ENCODE assay signal across 13 cellular contexts in genomic region chr20:43584448-43585138, GRCh38. TPM values are rescaled to one million over a fixed set of nuclear protein-coding genes. Genes with fewer than 3 reads are reported as not detected.
DNase-seq lines count a peak whose midpoint lies in the region; ATAC-seq and TF ChIP-seq lines count a peak whose summit lies in the region.
"Had no signal": no experiment of that assay in that cellular context is flagged by ENCODE, and none has a peak within 500 bp of the region (broad histone marks: within the 10 kb centered on the region; RNA-seq: fewer than 3 reads in every experiment).

No MANE protein-coding gene starts in this region.

- TF ChIP-seq CTCF in HL-60 (IDR thresholded peaks at IDR 0.05; ENCODE audit: insufficient read depth, low read length) (no peak), cardiac fibroblast (IDR thresholded peaks at IDR 0.05; ENCODE audit: low read depth, low read length) (no peak), left lung (IDR thresholded peaks at IDR 0.05) (no peak)

- H3K36me3 ChIP-seq in left lung = no peaks in the 10 kb centered on the region
- H3K36me3 ChIP-seq: suprapubic skin had no signal

- H3K27me3 ChIP-seq in HL-60 (ENCODE audit: insufficient read depth, poor library complexity, severe bottlenecking) (no peaks in the 10 kb centered on the region), left lung (no peaks in the 10 kb centered on the region)
- H3K27me3 ChIP-seq: suprapubic skin had no signal

- H3K4me1 ChIP-seq in left lung = peaks cover 4 to 12% of the 10 kb centered on the region in 2 donors
- H3K4me1 ChIP-seq: psoas muscle, suprapubic skin had no signal

- intact Hi-C loops in left lung (cut with DNase I) = no loop called here

- H3K9me3 ChIP-seq in left lung = no peaks in the 10 kb centered on the region
- H3K9me3 ChIP-seq: psoas muscle, suprapubic skin had no signal

- DNase-seq in ACHN (peak; percentile 93), HL-60 (ENCODE audit: low read depth in 1 of 2, low spot score in 1 of 2) (no peak), cardiac fibroblast (ENCODE audit: low read depth in 2 of 2) (peak; percentile 67 to 81), left lung (no peak), NCI-H524 (lab: John Stamatoyannopoulos, UW) (no peak), NK-92 (lab: John Stamatoyannopoulos, UW; ENCODE audit: unreplicated experiment) (no peak)

- peak overlapping the region; percentile 85 for H3K27ac ChIP-seq in HL-60 (replicated peaks)
- H3K27ac ChIP-seq in left lung = peak overlapping the region in 1 of 2 donors; percentile 23
- H3K27ac ChIP-seq: psoas muscle, suprapubic skin had no signal

- in situ Hi-C loops in ACHN (cut with HindIII; ENCODE audit: low pct_ligation_motif_present, low pct_unique_long_range_greater_than_20kb, low sequenced_read_pairs) = no loop called here

- peak; percentile 84 for ATAC-seq in left lung
- no peak for ATAC-seq in HG03439 (IDR thresholded peaks at IDR 0.05; ENCODE audit: unreplicated experiment)
- ATAC-seq in HG03342 (IDR thresholded peaks at IDR 0.05; ENCODE audit: unreplicated experiment) = no peak
- ATAC-seq: activated T-helper 17 cell treated with anti-CD3 and anti-CD28 coated beads, Interleukin-2, amount 50 U/mL, for 72 hours; HCT116 had no signal

- H3K4me3 ChIP-seq in HL-60 (replicated peaks; ENCODE audit: insufficient read depth, low read length) (no peak overlapping the region), cardiac fibroblast (replicated peaks in 1 of 2; ENCODE audit: low read depth in 2 of 2, low read length in 2 of 2) (no peak overlapping the region), left lung (no peak overlapping the region)
- H3K4me3 ChIP-seq: psoas muscle, suprapubic skin had no signal

RNA-seq across cellular contexts. Expression of gene IFT52, which starts 6.1 kb away (rescaled TPM):
- 10 to 100 TPM; 19.4 to 20.8 TPM for total RNA-seq in left lung

RNA-seq across cellular contexts. Expression of gene SGK2, which starts 25.8 kb away (rescaled TPM):
- total RNA-seq in left lung = 1 to 10 TPM in 1 of 2 donors, under 1 TPM in 1; 0.39 to 1.1 TPM
- total RNA-seq: lung microvascular endothelial cell had no signal

Comparison
In these comparisons a context has a peak if more than half of its experiments do, and no peak if none do; other contexts are left out.
1. DNase-seq: peak in ACHN (single experiment) and cardiac fibroblast (2 of 2); none in HL-60 (0 of 2), left lung (0 of 2), NCI-H524 (0 of 2) and NK-92 (single experiment).